12 cellular contexts compared by ENCODE assay signal in genomic region chr16:4679156-4679853, GRCh38. TPM values are rescaled to one million over a fixed set of nuclear protein-coding genes. Genes with fewer than 3 reads are reported as not detected.
DNase-seq lines count a peak whose midpoint lies in the region; ATAC-seq, FAIRE-seq and TF ChIP-seq lines count a peak whose summit lies in the region.
"Had no signal": no experiment of that assay in that cellular context is flagged by ENCODE, and none has a peak within 500 bp of the region (broad histone marks: within the 10 kb centered on the region; RNA-seq: fewer than 3 reads in every experiment).

No MANE protein-coding gene starts in this region.

- no peak overlapping the region for H3K4me3 Mint-ChIP-seq in activated T-helper 17 cell treated with anti-CD3 and anti-CD28 coated beads, Interleukin-2, amount 50 U/mL, for 72 hours

- peaks cover 37% of the 10 kb centered on the region for H3K36me3 Mint-ChIP-seq in activated T-helper 17 cell treated with anti-CD3 and anti-CD28 coated beads, Interleukin-2, amount 50 U/mL, for 72 hours (ENCODE audit: low read depth)

- H3K4me1 ChIP-seq in kidney (ENCODE audit: control insufficient read depth in 1 of 2, insufficient read depth in 1 of 2, low read depth in 1 of 2, low read length in 2 of 2), result peaks cover 12 to 16% of the 10 kb centered on the region in 2 donors

- H3K9ac ChIP-seq in kidney (ENCODE audit: low read length in 2 of 2), result peak overlapping the region in 1 of 2 donors; percentile 40

- peaks cover 18% of the 10 kb centered on the region for H3K4me1 Mint-ChIP-seq in activated T-helper 17 cell treated with anti-CD3 and anti-CD28 coated beads, Interleukin-2, amount 50 U/mL, for 72 hours

- H3K27me3 Mint-ChIP-seq in activated T-helper 17 cell treated with anti-CD3 and anti-CD28 coated beads, Interleukin-2, amount 50 U/mL, for 72 hours, result no peaks in the 10 kb centered on the region
- H3K27me3 Mint-ChIP-seq: effector memory CD8-positive, alpha-beta T cell had no signal

- peak; percentile 37 for DNase-seq in DMS79 treated with DMSO at 0.1 percent for 48 hours (lab: John Stamatoyannopoulos, UW)
- no peak for DNase-seq in DMS79 (lab: John Stamatoyannopoulos, UW)
- no peak for DNase-seq in kidney
- DNase-seq in CD1c-positive myeloid dendritic cell (ENCODE audit: extremely low spot score), result no peak
- DNase-seq: activated T-cell treated with anti-CD3 and anti-CD28 coated beads, Interleukin-2, amount 50 U/mL, for 72 hours; effector memory CD8-positive, alpha-beta T cell had no signal

- ATAC-seq in activated T-helper 17 cell treated with anti-CD3 and anti-CD28 coated beads, Interleukin-2, amount 50 U/mL, for 72 hours (replicated peaks), result no peak
- no peak for ATAC-seq in GM21528 (IDR thresholded peaks at IDR 0.05; ENCODE audit: low FRiP score, unreplicated experiment)
- no peak for ATAC-seq in GM21723 (IDR thresholded peaks at IDR 0.05; ENCODE audit: unreplicated experiment)
- ATAC-seq: activated T-cell treated with anti-CD3 and anti-CD28 coated beads, Interleukin-2, amount 50 U/mL, for 72 hours; effector memory CD8-positive, alpha-beta T cell had no signal

- H3K27ac ChIP-seq in kidney (ENCODE audit: low read depth in 2 of 2, low read length in 2 of 2) (peak overlapping the region; percentile 64 to 88), skin epidermis (peak overlapping the region in 12 of 21 experiments; percentile 2 to 81 (median 42))
- H3K27ac ChIP-seq: 22Rv1 had no signal

- H3K9me3 ChIP-seq in kidney (ENCODE audit: control insufficient read depth in 1 of 2, low read length in 2 of 2), result no peaks in the 10 kb centered on the region

- H3K9me3 Mint-ChIP-seq in activated T-helper 17 cell treated with anti-CD3 and anti-CD28 coated beads, Interleukin-2, amount 50 U/mL, for 72 hours, result no peaks in the 10 kb centered on the region
- H3K9me3 Mint-ChIP-seq: activated T-cell treated with anti-CD3 and anti-CD28 coated beads, Interleukin-2, amount 50 U/mL, for 72 hours; effector memory CD8-positive, alpha-beta T cell had no signal

- intact Hi-C loops in kidney (cut with DNase I), result no loop called here

- TF ChIP-seq CTCF in kidney (IDR thresholded peaks at IDR 0.05; ENCODE audit: borderline replicate concordance, extremely low read depth, insufficient read depth), result no peak

- peaks cover 3 to 4% of the 10 kb centered on the region in 2 donors for H3K36me3 ChIP-seq in kidney (ENCODE audit: control insufficient read depth in 1 of 2, insufficient read depth in 2 of 2, low read length in 2 of 2)

- H3K4me3 ChIP-seq in kidney (ENCODE audit: low read length in 2 of 2) (peak overlapping the region; percentile 12 to 52), skin epidermis (peak overlapping the region in 2 of 7 experiments; percentile 20 to 34)

- no peak for FAIRE-seq in kidney (lab: Jason Lieb, UNC)

- H3K27ac Mint-ChIP-seq in activated T-helper 17 cell treated with anti-CD3 and anti-CD28 coated beads, Interleukin-2, amount 50 U/mL, for 72 hours, result peak overlapping the region; percentile 56
- H3K27ac Mint-ChIP-seq: activated T-cell treated with anti-CD3 and anti-CD28 coated beads, Interleukin-2, amount 50 U/mL, for 72 hours had no signal

RNA-seq across cellular contexts. Expression of gene NUDT16L1, which starts 14.1 kb away (rescaled TPM):
- total RNA-seq in activated T-helper 17 cell treated with anti-CD3 and anti-CD28 coated beads, Interleukin-2, amount 50 U/mL, for 72 hours, result 10 to 100 TPM; 16.8 to 28.7 TPM
- total RNA-seq in kidney, result 30.6 TPM
- polyA plus RNA-seq in kidney (ENCODE audit: insufficient read depth, low read depth, low replicate concordance), result 69.4 TPM

RNA-seq across cellular contexts. Expression of gene MGRN1, which starts 54.7 kb away (rescaled TPM):
- total RNA-seq in activated T-helper 17 cell treated with anti-CD3 and anti-CD28 coated beads, Interleukin-2, amount 50 U/mL, for 72 hours, result 10 to 100 TPM; 63.5 to 66.3 TPM
- 90.8 TPM for total RNA-seq in kidney
- polyA plus RNA-seq in kidney (ENCODE audit: insufficient read depth, low read depth, low replicate concordance), result 19.7 TPM

RNA-seq across cellular contexts. Expression of gene ANKS3, which starts 54.8 kb away (rescaled TPM):
- 10 to 100 TPM; 14.0 to 15.7 TPM for total RNA-seq in activated T-helper 17 cell treated with anti-CD3 and anti-CD28 coated beads, Interleukin-2, amount 50 U/mL, for 72 hours
- total RNA-seq in kidney, result 27.6 TPM
- 20.7 TPM for polyA plus RNA-seq in kidney (ENCODE audit: insufficient read depth, low read depth, low replicate concordance)

RNA-seq across cellular contexts. Expression of gene DNAAF8, which starts 55.0 kb away (rescaled TPM):
- total RNA-seq in activated T-helper 17 cell treated with anti-CD3 and anti-CD28 coated beads, Interleukin-2, amount 50 U/mL, for 72 hours, result not detected
- total RNA-seq in kidney, result 1.8 TPM
- polyA plus RNA-seq in kidney (ENCODE audit: insufficient read depth, low read depth, low replicate concordance), result 4.0 TPM
- total RNA-seq: T-helper 1 cell treated with Interleukin-12 subunit alpha and Interleukin-12 subunit beta and Interleukin-4 antibody, amounts not matched to agents 30 ng/mL and 1 ng/mL, for 36 hours had no signal
